16 cellular contexts compared by ENCODE assay signal in the genomic region with DNA sequence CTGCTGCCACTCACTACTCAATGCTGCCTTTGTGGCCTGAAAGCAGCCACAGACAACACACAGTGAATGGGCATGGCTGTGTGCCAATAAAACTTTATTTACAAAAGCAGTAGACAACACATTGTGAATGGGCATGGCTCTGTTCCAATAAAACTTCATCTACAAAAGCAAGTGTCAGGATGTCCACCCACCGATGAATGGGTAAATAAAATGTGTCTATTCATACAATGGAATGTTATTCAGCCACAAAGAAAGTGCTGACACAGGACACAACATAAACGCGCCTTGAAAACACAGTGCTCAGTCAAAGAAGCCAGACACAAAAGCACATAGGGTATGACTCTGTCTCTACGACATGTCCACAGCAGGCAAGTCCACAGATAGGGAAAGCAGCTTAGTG. TPM values are rescaled to one million over a fixed set of nuclear protein-coding genes. Genes with fewer than 3 reads are reported as not detected.
A peak's percentile ranks its signal among the peaks of the same experiment; 100 is the strongest.
DNase-seq lines count a peak whose midpoint lies in the region; ATAC-seq and TF ChIP-seq lines count a peak whose summit lies in the region.
"Had no signal": no experiment of that assay in that cellular context is flagged by ENCODE, and none has a peak within 500 bp of the region (broad histone marks: within the 10 kb centered on the region; RNA-seq: fewer than 3 reads in every experiment).

No MANE protein-coding gene starts in this region.

- H3K4me1 Mint-ChIP-seq in WTC11: peaks cover 3% of the 10 kb centered on the region; the same call in 1 of the 2 replicates
- no peaks in the 10 kb centered on the region for H3K4me1 Mint-ChIP-seq in natural killer cell treated with Interleukin-12 subunit alpha and Interleukin-12 subunit beta and Interleukin-15 and Interleukin-18, amount 100 ng/mL, for 72 hours (ENCODE audit: low read depth in 2 of 2)
- H3K4me1 Mint-ChIP-seq: activated B cell treated with CpG ODN at 0.5 μM for 24 hours had no signal

- no peak overlapping the region for H3K4me3 Mint-ChIP-seq in WTC11
- H3K4me3 Mint-ChIP-seq in natural killer cell treated with Interleukin-12 subunit alpha and Interleukin-12 subunit beta and Interleukin-15 and Interleukin-18, amount 100 ng/mL, for 72 hours: no peak overlapping the region
- H3K4me3 Mint-ChIP-seq: activated B cell treated with CpG ODN at 0.5 μM for 24 hours had no signal

- POLR2A ChIA-PET in WTC11 (lab: Charles Lee): no interaction called here

- in situ Hi-C loops in Caki2 (cut with HindIII; ENCODE audit: low pct_unique_long_range_greater_than_20kb, low sequenced_read_pairs): no loop called here

- TF ChIP-seq CTCF in WTC11 (IDR thresholded peaks at IDR 0.05) (no peak), foreskin fibroblast (IDR thresholded peaks at IDR 0.05; ENCODE audit: low read depth, low read length) (no peak)

- no peak overlapping the region for H3K4me3 ChIP-seq in foreskin fibroblast (ENCODE audit: low read depth in 1 of 2, low read length in 2 of 2)
- H3K4me3 ChIP-seq: uterus had no signal

- no peaks in the 10 kb centered on the region for H3K27me3 Mint-ChIP-seq in WTC11 (ENCODE audit: low read depth)
- no peaks in the 10 kb centered on the region for H3K27me3 Mint-ChIP-seq in natural killer cell treated with Interleukin-12 subunit alpha and Interleukin-12 subunit beta and Interleukin-15 and Interleukin-18, amount 100 ng/mL, for 72 hours
- H3K27me3 Mint-ChIP-seq: activated B cell treated with CpG ODN at 0.5 μM for 24 hours had no signal

- H3K27ac Mint-ChIP-seq in WTC11: peak overlapping the region; percentile 41; the same call in 1 of the 2 replicates
- no peak overlapping the region for H3K27ac Mint-ChIP-seq in natural killer cell treated with Interleukin-12 subunit alpha and Interleukin-12 subunit beta and Interleukin-15 and Interleukin-18, amount 100 ng/mL, for 72 hours
- H3K27ac Mint-ChIP-seq: activated B cell treated with CpG ODN at 0.5 μM for 24 hours had no signal

- CTCF ChIA-PET in WTC11 (lab: Charles Lee): no interaction called here

- H3K36me3 Mint-ChIP-seq in WTC11: peaks cover 14% of the 10 kb centered on the region
- H3K36me3 Mint-ChIP-seq in natural killer cell treated with Interleukin-12 subunit alpha and Interleukin-12 subunit beta and Interleukin-15 and Interleukin-18, amount 100 ng/mL, for 72 hours: peaks cover 6% of the 10 kb centered on the region

- H3K9me3 Mint-ChIP-seq in WTC11: peaks cover 13% of the 10 kb centered on the region
- no peaks in the 10 kb centered on the region for H3K9me3 Mint-ChIP-seq in natural killer cell treated with Interleukin-12 subunit alpha and Interleukin-12 subunit beta and Interleukin-15 and Interleukin-18, amount 100 ng/mL, for 72 hours
- H3K9me3 Mint-ChIP-seq: activated B cell treated with CpG ODN at 0.5 μM for 24 hours had no signal

- ATAC-seq in WTC11 (no peak), GM21423 (IDR thresholded peaks at IDR 0.05; ENCODE audit: unreplicated experiment) (no peak)
- no peak for ATAC-seq in natural killer cell treated with Interleukin-12 subunit alpha and Interleukin-12 subunit beta and Interleukin-15 and Interleukin-18, amount 100 ng/mL, for 72 hours

- DNase-seq in Caki2 (ENCODE audit: low read depth): peak; percentile 26
- DNase-seq in NCI-H2029 treated with DMSO at 0.1 percent for 48 hours (lab: John Stamatoyannopoulos, UW): peak; percentile 58
- no peak for DNase-seq in WTC11 (ENCODE audit: low spot score)
- DNase-seq in kidney tubule cell (ENCODE audit: low spot score): peak; percentile 47
- DNase-seq in natural killer cell treated with Interleukin-12 subunit alpha and Interleukin-12 subunit beta and Interleukin-15 and Interleukin-18, amount 100 ng/mL, for 72 hours (ENCODE audit: low spot score): no peak
- DNase-seq in HUDEP-2 (lab: John Stamatoyannopoulos, UW; ENCODE audit: unreplicated experiment in 76 of 76): no peak
- no peak for DNase-seq in foreskin fibroblast
- DNase-seq: activated B cell treated with CpG ODN at 0.5 μM for 24 hours, AML-193, erythroblast, NCI-H2171, SIG-M5, small intestine, uterus had no signal

TF ChIP-seq in WTC11, 78 proteins besides CTCF, POLR2A, EP300 and RAD21:
- TF ChIP-seq NFYB (CRISPR knock-in tag; conservative IDR thresholded peaks at IDR 0.05; ENCODE audit: low read depth) (no peak), FOXK1 (CRISPR knock-in tag; IDR thresholded peaks at IDR 0.05) (no peak), E2F5 (CRISPR knock-in tag; IDR thresholded peaks at IDR 0.05) (no peak), RORB (CRISPR knock-in tag; IDR thresholded peaks at IDR 0.05) (no peak), FOXP1 (CRISPR knock-in tag; IDR thresholded peaks at IDR 0.05; ENCODE audit: borderline replicate concordance) (no peak), TEAD4 (CRISPR knock-in tag; IDR thresholded peaks at IDR 0.05) (no peak), ERG (CRISPR knock-in tag; IDR thresholded peaks at IDR 0.05) (no peak), MXD4 (CRISPR knock-in tag; IDR thresholded peaks at IDR 0.05; ENCODE audit: borderline replicate concordance) (no peak), CREB1 (CRISPR knock-in tag; IDR thresholded peaks at IDR 0.05) (no peak)
- TF ChIP-seq, protein P1, sequence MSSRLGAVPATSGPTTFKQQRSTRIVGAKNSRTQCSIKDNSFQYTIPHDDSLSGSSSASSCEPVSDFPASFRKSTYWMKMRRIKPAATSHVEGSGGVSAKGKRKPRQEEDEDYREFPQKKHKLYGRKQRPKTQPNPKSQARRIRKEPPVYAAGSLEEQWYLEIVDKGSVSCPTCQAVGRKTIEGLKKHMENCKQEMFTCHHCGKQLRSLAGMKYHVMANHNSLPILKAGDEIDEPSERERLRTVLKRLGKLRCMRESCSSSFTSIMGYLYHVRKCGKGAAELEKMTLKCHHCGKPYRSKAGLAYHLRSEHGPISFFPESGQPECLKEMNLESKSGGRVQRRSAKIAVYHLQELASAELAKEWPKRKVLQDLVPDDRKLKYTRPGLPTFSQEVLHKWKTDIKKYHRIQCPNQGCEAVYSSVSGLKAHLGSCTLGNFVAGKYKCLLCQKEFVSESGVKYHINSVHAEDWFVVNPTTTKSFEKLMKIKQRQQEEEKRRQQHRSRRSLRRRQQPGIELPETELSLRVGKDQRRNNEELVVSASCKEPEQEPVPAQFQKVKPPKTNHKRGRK (CRISPR knock-in tag; IDR thresholded peaks at IDR 0.05; ENCODE audit: borderline replicate concordance): no peak

RNA-seq across cellular contexts. Expression of gene ZSCAN5A, which starts 20.1 kb away (rescaled TPM):
- 3.2 and 5.6 TPM in 2 replicates for total RNA-seq in Caki2 (2014; rRNA removed; shearing (Covaris generic); ENCODE audit: low replicate concordance)
- total RNA-seq in WTC11 (2021): 9.0 to 10.4 TPM (median 9.8 TPM) in 3 replicates
- total RNA-seq in natural killer cell treated with Interleukin-12 subunit alpha and Interleukin-12 subunit beta and Interleukin-15 and Interleukin-18, amount 100 ng/mL, for 72 hours: 10 to 100 TPM in 1 of 2 donors, 1 to 10 TPM in 1; 9.9 to 16.8 TPM

RNA-seq across cellular contexts. Expression of gene EDDM13, which starts 22.0 kb away (rescaled TPM):
- total RNA-seq in Caki2 (2014; rRNA removed; shearing (Covaris generic); ENCODE audit: low replicate concordance): not detected in 2 replicates
- not detected in 3 replicates for total RNA-seq in WTC11 (2021)
- total RNA-seq in natural killer cell treated with Interleukin-12 subunit alpha and Interleukin-12 subunit beta and Interleukin-15 and Interleukin-18, amount 100 ng/mL, for 72 hours: 1 to 10 TPM; 1.8 to 4.2 TPM
- total RNA-seq: activated B cell treated with CpG ODN at 0.5 μM for 24 hours, HT-29, uterus had no signal

Comparison
In these comparisons a context has a peak if more than half of its experiments do, and no peak if none do; other contexts are left out.
1. DNase-seq: peak in Caki2 (single experiment), NCI-H2029 treated with DMSO at 0.1 percent for 48 hours (single experiment) and kidney tubule cell (single experiment); none in WTC11 (single experiment), natural killer cell treated with Interleukin-12 subunit alpha and Interleukin-12 subunit beta and Interleukin-15 and Interleukin-18, amount 100 ng/mL, for 72 hours (single experiment), HUDEP-2 (0 of 76) and foreskin fibroblast (0 of 2).